18 cellular contexts compared by ENCODE assay signal in genomic region chr1:151478140-151478812, GRCh38. TPM values are rescaled to one million over a fixed set of nuclear protein-coding genes. Genes with fewer than 3 reads are reported as not detected.
"Had no signal": no experiment of that assay in that cellular context is flagged by ENCODE, and none has a peak within 500 bp of the region (broad histone marks: within the 10 kb centered on the region; RNA-seq: fewer than 3 reads in every experiment).

No MANE protein-coding gene starts in this region.

- H3K36me3 ChIP-seq: tibial artery had no signal

- H3K4me1 ChIP-seq: tibial artery had no signal

- FAIRE-seq: urothelium cell line had no signal

- ATAC-seq: activated CD8-positive, alpha-beta T cell treated with anti-CD3 and anti-CD28 coated beads for 36 hours; activated T-helper 17 cell treated with anti-CD3 and anti-CD28 coated beads, Interleukin-2, amount 50 U/mL, for 72 hours; stimulated activated naive CD8-positive, alpha-beta T cell treated with anti-CD3 and anti-CD28 coated beads, Interleukin-15, Interleukin-2, amounts not matched to agents 100 U/mL and 50 U/mL, for 24 hours had no signal

- DNase-seq: activated CD4-positive, alpha-beta T cell treated with anti-CD3 and anti-CD28 coated beads, Interleukin-2, amount 10 ng/mL, durations not matched to agents 24 days and 14 days; activated CD8-positive, alpha-beta T cell treated with anti-CD3 and anti-CD28 coated beads for 36 hours; activated naive CD4-positive, alpha-beta T cell; activated naive CD8-positive, alpha-beta T cell treated with anti-CD3 and anti-CD28 coated beads, Interleukin-2, amount 10 ng/mL, durations not matched to agents 7 days and 5 days; activated T-cell treated with anti-CD3 and anti-CD28 coated beads, Interleukin-2, amount 50 U/mL, for 1 hour; amygdala; body of pancreas; hypothalamus; islet precursor cell; midbrain; occipital lobe; stimulated activated naive CD8-positive, alpha-beta T cell treated with anti-CD3 and anti-CD28 coated beads, Interleukin-15, Interleukin-2, amounts not matched to agents 100 U/mL and 50 U/mL, for 24 hours; substantia nigra; tibial artery had no signal

- H3K4me3 ChIP-seq: body of pancreas, lung, tibial artery had no signal

- H3K27me3 ChIP-seq: body of pancreas had no signal

- H3K27ac ChIP-seq: tibial artery had no signal

RNA-seq across cellular contexts. Expression of gene CGN, which starts 32.9 kb away (rescaled TPM):
- total RNA-seq: myocyte had no signal
